ENCODE assay signal across 9 cellular contexts in the genomic region with DNA sequence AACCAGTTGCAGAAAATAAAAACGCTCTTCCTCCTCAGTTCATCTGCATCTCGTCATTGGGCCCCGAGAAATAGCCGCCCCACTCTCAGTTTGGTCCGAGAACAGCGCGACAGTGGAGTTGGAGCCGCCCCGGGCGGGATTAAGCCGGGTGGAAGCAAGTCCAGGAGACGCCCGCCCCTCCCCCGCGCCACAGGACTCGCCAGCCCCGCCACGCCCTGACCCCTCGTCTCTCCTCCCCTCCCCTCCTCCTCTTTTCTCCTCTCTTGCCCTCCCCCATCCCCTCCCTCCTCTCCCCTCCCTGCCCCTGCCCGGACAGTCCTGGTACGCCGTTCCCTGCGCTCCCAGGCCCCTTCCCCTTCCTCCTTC.
A peak's percentile ranks its signal among the peaks of the same experiment; 100 is the strongest.
DNase-seq lines count a peak whose midpoint lies in the region; ATAC-seq and TF ChIP-seq lines count a peak whose summit lies in the region.
"Had no signal": no experiment of that assay in that cellular context is flagged by ENCODE, and none has a peak within 500 bp of the region (broad histone marks: within the 10 kb centered on the region; RNA-seq: fewer than 3 reads in every experiment).

No MANE protein-coding gene starts in this region.

- peaks cover 3% of the 10 kb centered on the region for H3K4me1 ChIP-seq in iPS-18a (ENCODE audit: control insufficient read depth, low read depth, low read length)
- peaks cover 12% of the 10 kb centered on the region in 2 donors for H3K4me1 ChIP-seq in gastrocnemius medialis

- peak; percentile 70 to 72 for ATAC-seq in gastrocnemius medialis
- ATAC-seq: GM12878 had no signal

- in situ Hi-C loops in brain microvascular endothelial cell (cut with HindIII; ENCODE audit: low pct_ligation_motif_present, low sequenced_read_pairs) (no loop called here), gastrocnemius medialis (cut with MboI; ENCODE audit: low sequenced_read_pairs in 4 of 4) (no loop called here)

- H3K27ac ChIP-seq in brain microvascular endothelial cell (no peak overlapping the region), iPS-18a (ENCODE audit: low read length) (no peak overlapping the region), gastrocnemius medialis (peak overlapping the region; percentile 62 to 88 (median 86))

- H3K27me3 ChIP-seq in brain microvascular endothelial cell (replicated peaks) (peaks cover 13% of the 10 kb centered on the region), iPS-18a (ENCODE audit: control insufficient read depth, insufficient read depth, low read length) (peaks cover 38% of the 10 kb centered on the region), gastrocnemius medialis (no peaks in the 10 kb centered on the region)

- peak; percentile 77 for DNase-seq in GM04504 (ENCODE audit: low read depth)
- DNase-seq in brain microvascular endothelial cell = no peak
- DNase-seq in gastrocnemius medialis = peak; percentile 80 to 82
- DNase-seq in Kasumi-1 (lab: John Stamatoyannopoulos, UW) = no peak
- DNase-seq in NCI-H146 (lab: John Stamatoyannopoulos, UW) = no peak
- DNase-seq in stimulated activated CD4-positive, alpha-beta T cell treated with anti-CD3 and anti-CD28 coated beads, Interleukin-12 subunit alpha, Interleukin-12 subunit beta, amount 100 ng/mL, for 4 hours = no peak
- DNase-seq in effector CD8-positive, alpha-beta T cell (lab: John Stamatoyannopoulos, UW) = no peak

- peak overlapping the region; percentile 20 for H3K4me3 ChIP-seq in brain microvascular endothelial cell (ENCODE audit: low read depth, low read length)
- peak overlapping the region; percentile 61 for H3K4me3 ChIP-seq in iPS-18a (ENCODE audit: low read length)
- H3K4me3 ChIP-seq in gastrocnemius medialis = peak overlapping the region; percentile 56 to 86 (median 66)
- H3K4me3 ChIP-seq: GM12878 had no signal

- no peak overlapping the region for H3K9ac ChIP-seq in iPS-18a (ENCODE audit: low read length)

- H3K9me3 ChIP-seq in iPS-18a (ENCODE audit: control insufficient read depth, low read depth, low read length) (peaks cover 12% of the 10 kb centered on the region), gastrocnemius medialis (no peaks in the 10 kb centered on the region)

- TF ChIP-seq CTCF in brain microvascular endothelial cell (IDR thresholded peaks at IDR 0.05; ENCODE audit: low read depth, low read length, missing control alignments) = no peak
- no peak for TF ChIP-seq CTCF in gastrocnemius medialis (IDR thresholded peaks at IDR 0.05 in 4 of 5, conservative IDR thresholded peaks at IDR 0.05 in 1 of 5)

- intact Hi-C loops in gastrocnemius medialis (cut with DNase I; ENCODE audit: low total_unique reads) = no loop called here

- no peak for TF ChIP-seq POLR2A in gastrocnemius medialis (IDR thresholded peaks at IDR 0.05)

- H3K36me3 ChIP-seq in brain microvascular endothelial cell (replicated peaks) (no peaks in the 10 kb centered on the region), iPS-18a (ENCODE audit: control insufficient read depth, low read depth, low read length) (no peaks in the 10 kb centered on the region), gastrocnemius medialis (no peaks in the 10 kb centered on the region)

Comparison
In these comparisons a context has a peak if more than half of its experiments do, and no peak if none do; other contexts are left out.
1. DNase-seq: peak in GM04504 (single experiment) and gastrocnemius medialis (2 of 2); none in brain microvascular endothelial cell (single experiment), Kasumi-1 (0 of 2), NCI-H146 (single experiment), stimulated activated CD4-positive, alpha-beta T cell treated with anti-CD3 and anti-CD28 coated beads, Interleukin-12 subunit alpha, Interleukin-12 subunit beta, amount 100 ng/mL, for 4 hours (single experiment) and effector CD8-positive, alpha-beta T cell (single experiment).
2. H3K27ac ChIP-seq: peak in gastrocnemius medialis (4 of 4); none in brain microvascular endothelial cell (single experiment) and iPS-18a (single experiment).
3. Peak in every context shown above with its lines, with median percentiles within 50 percentile points of each other: H3K4me3 ChIP-seq.